25 cellular contexts compared by ENCODE assay signal in the genomic region with DNA sequence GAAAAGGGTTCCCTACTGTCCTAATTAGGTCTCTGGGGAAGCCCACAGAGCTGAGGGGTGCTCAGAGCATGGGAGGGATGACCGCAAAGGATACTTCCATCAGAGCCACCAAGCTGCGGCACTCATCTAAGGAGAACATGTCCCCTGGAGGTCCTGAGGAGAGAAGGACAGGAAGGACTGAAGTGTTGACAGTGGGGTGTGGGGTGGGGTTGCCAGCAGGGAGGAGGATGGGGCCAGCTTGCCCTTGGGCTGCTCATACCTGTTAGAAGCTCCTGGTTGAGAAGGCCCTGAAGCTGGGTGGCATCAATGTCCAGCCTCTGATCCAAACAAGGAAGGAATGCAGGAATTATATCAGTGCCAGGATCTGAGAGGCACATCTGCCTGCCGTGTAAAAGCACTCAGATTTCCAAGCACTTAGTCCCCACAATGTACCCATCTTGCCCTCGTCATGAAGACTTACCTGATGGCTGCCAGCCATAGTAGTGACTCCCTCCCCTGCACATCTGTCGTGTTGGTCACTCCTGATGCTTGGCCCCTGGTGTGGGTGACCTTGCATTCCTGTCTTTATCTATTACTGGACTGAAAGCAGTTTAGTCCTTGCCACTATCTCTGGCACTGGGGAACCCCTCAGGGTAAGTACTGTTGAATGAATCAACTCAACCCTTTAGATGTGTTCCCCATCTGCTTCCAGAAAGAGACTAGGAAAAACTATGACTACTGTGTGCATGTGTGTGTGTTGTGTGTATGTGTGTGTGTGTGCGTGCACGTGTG.
"Had no signal": no experiment of that assay in that cellular context is flagged by ENCODE, and none has a peak within 500 bp of the region (broad histone marks: within the 10 kb centered on the region; RNA-seq: fewer than 3 reads in every experiment).

No MANE protein-coding gene starts in this region.

- H3K4me3 ChIP-seq: ascending aorta, body of pancreas had no signal

- H3K4me1 ChIP-seq: ascending aorta had no signal

- H3K27me3 ChIP-seq: ascending aorta, body of pancreas had no signal

- FAIRE-seq: bronchial epithelial cell had no signal

- H3K36me3 ChIP-seq: ascending aorta had no signal

- DNase-seq: activated CD4-positive, alpha-beta memory T cell treated with anti-CD3 and anti-CD28 coated beads, Interleukin-2, amount 10 ng/mL, durations not matched to agents 7 days and 5 days; activated CD4-positive, alpha-beta T cell treated with anti-CD3 and anti-CD28 coated beads for 36 hours; activated CD4-positive, alpha-beta T cell treated with anti-CD3 and anti-CD28 coated beads, Interleukin-2, amount 50 U/mL, for 1 hour; activated naive CD4-positive, alpha-beta T cell; activated naive CD8-positive, alpha-beta T cell treated with anti-CD3 and anti-CD28 coated beads, Interleukin-2, amount 50 U/mL, for 24 hours; activated T-cell treated with anti-CD3 and anti-CD28 coated beads for 4 hours; activated T-cell treated with anti-CD3 and anti-CD28 coated beads, Interleukin-2, amount 50 U/mL, for 48 hours; amniotic stem cell; body of pancreas; Kasumi-1; KBM-7; NCI-H1048; NCI-H146; NCI-H187 treated with DMSO at 0.1 percent for 48 hours; NCI-H2107; NCI-H2171 treated with DMSO at 0.1 percent for 48 hours; NCI-H345; NCI-H510A; NCI-H526 treated with DMSO at 0.1 percent for 48 hours; NCI-H82; SIG-M5; T-helper 1 cell had no signal

- ATAC-seq: activated CD4-positive, alpha-beta T cell treated with anti-CD3 and anti-CD28 coated beads for 36 hours; activated naive CD8-positive, alpha-beta T cell treated with anti-CD3 and anti-CD28 coated beads, Interleukin-2, amount 50 U/mL, for 24 hours; body of pancreas had no signal

- H3K9me3 ChIP-seq: ascending aorta, body of pancreas had no signal

- H3K27ac ChIP-seq: ascending aorta, body of pancreas, VCaP had no signal
